14 cellular contexts compared by ENCODE assay signal in the genomic region with DNA sequence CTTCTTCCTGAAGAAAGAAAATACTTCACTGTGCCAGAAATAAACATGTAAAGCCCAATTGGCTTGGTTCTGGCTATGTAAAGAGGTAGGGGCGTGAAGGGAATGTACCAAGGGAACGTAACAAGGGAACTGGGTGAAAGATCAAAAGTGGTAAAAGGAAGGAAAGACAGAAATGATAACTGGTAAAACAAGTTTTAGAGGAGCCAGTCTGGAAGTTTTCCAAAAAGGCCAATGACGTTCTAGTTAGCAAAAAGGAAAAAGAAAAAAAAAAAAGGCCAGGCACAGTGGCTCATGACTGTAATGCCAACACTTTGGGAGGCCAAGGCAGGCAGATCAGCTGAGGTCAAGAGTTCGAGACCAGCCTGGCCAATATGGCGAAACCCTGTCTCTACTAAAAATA. TPM values are rescaled to one million over a fixed set of nuclear protein-coding genes. Genes with fewer than 3 reads are reported as not detected.
DNase-seq lines count a peak whose midpoint lies in the region; ATAC-seq, FAIRE-seq and TF ChIP-seq lines count a peak whose summit lies in the region.
"Had no signal": no experiment of that assay in that cellular context is flagged by ENCODE, and none has a peak within 500 bp of the region (broad histone marks: within the 10 kb centered on the region; RNA-seq: fewer than 3 reads in every experiment).

No MANE protein-coding gene starts in this region.

- H3K27me3 ChIP-seq in Loucy (ENCODE audit: insufficient read depth, low read length, poor library complexity, severe bottlenecking), result no peaks in the 10 kb centered on the region
- H3K27me3 ChIP-seq in endothelial cell of umbilical vein (ENCODE audit: control insufficient read depth in 2 of 2, insufficient read depth in 2 of 2, low read length in 2 of 2), result no peaks in the 10 kb centered on the region
- no peaks in the 10 kb centered on the region for H3K27me3 ChIP-seq in mucosa of rectum (ENCODE audit: control insufficient read depth in 2 of 2, insufficient read depth in 2 of 2, low read length in 2 of 2)
- H3K27me3 ChIP-seq: stomach had no signal

- H3K36me3 ChIP-seq in Loucy (ENCODE audit: insufficient read depth, low read length) (peaks cover 2% of the 10 kb centered on the region; the same call in 1 of the 2 replicates), endothelial cell of umbilical vein (ENCODE audit: control insufficient read depth in 2 of 2, extremely low read depth in 1 of 2, insufficient read depth in 2 of 2, low read length in 2 of 2) (no peaks in the 10 kb centered on the region), mucosa of rectum (ENCODE audit: control insufficient read depth in 2 of 2, insufficient read depth in 2 of 2, low read length in 2 of 2) (no peaks in the 10 kb centered on the region)
- H3K36me3 ChIP-seq: stomach had no signal

- peak overlapping the region; percentile 99 for H3K27ac Mint-ChIP-seq in Calu3 (ENCODE audit: unreplicated experiment)
- H3K27ac Mint-ChIP-seq: activated CD4-positive, alpha-beta T cell treated with anti-CD3 and anti-CD28 coated beads, Interleukin-2, amount 10 ng/mL, durations not matched to agents 24 days and 14 days had no signal

- no peaks in the 10 kb centered on the region for H3K9me3 Mint-ChIP-seq in Calu3 (ENCODE audit: low read depth, unreplicated experiment)

- no peaks in the 10 kb centered on the region for H3K27me3 Mint-ChIP-seq in Calu3 (ENCODE audit: unreplicated experiment)

- H3K9me2 ChIP-seq in Loucy (replicated peaks; ENCODE audit: low read depth, low read length), result no peaks in the 10 kb centered on the region

- H3K4me1 Mint-ChIP-seq in Calu3 (ENCODE audit: low read depth, unreplicated experiment), result peaks cover 17% of the 10 kb centered on the region

- TF ChIP-seq CTCF in Calu3 (IDR thresholded peaks at IDR 0.05; ENCODE audit: unreplicated experiment) (no peak), Loucy (conservative IDR thresholded peaks at IDR 0.05; ENCODE audit: low read length) (no peak), endothelial cell of umbilical vein (IDR thresholded peaks at IDR 0.05; ENCODE audit: extremely low read depth in 1 of 2, insufficient read depth in 1 of 2, low read depth in 1 of 2, low read length in 2 of 2) (no peak)

- H3K79me2 ChIP-seq in Loucy (ENCODE audit: insufficient read depth, low read length) (no peaks in the 10 kb centered on the region), endothelial cell of umbilical vein (ENCODE audit: control insufficient read depth, insufficient read depth, low read length) (no peaks in the 10 kb centered on the region)

- no peak for FAIRE-seq in endothelial cell of umbilical vein (lab: Jason Lieb, UNC)

- dilution Hi-C loops in endothelial cell of umbilical vein (cut with MboI; ENCODE audit: extremely low pct_ligation_motif_present, low sequenced_read_pairs), result no loop called here

- DNase-seq in Calu3 (peak; percentile 46), endothelial cell of umbilical vein (ENCODE audit: low read depth, low spot score) (no peak), NK-92 (lab: John Stamatoyannopoulos, UW; ENCODE audit: unreplicated experiment) (no peak), DMS114 treated with DMSO at 0.1 percent for 48 hours (lab: John Stamatoyannopoulos, UW; ENCODE audit: unreplicated experiment) (no peak)
- DNase-seq: activated CD4-positive, alpha-beta T cell treated with anti-CD3 and anti-CD28 coated beads, Interleukin-2, amount 10 ng/mL, durations not matched to agents 24 days and 14 days; midbrain; NCI-H2107; stomach had no signal

- H3K4me3 ChIP-seq in Loucy (ENCODE audit: low read length, poor library complexity, severe bottlenecking), result peak overlapping the region; percentile 42
- H3K4me3 ChIP-seq in endothelial cell of umbilical vein (replicated peaks in 1 of 3; ENCODE audit: insufficient read depth in 1 of 3, low read depth in 1 of 3, low read length in 3 of 3), result no peak overlapping the region
- H3K4me3 ChIP-seq in mucosa of rectum (ENCODE audit: low read length in 2 of 2), result no peak overlapping the region
- H3K4me3 ChIP-seq: stomach had no signal

- H3K9me3 ChIP-seq in Loucy (ENCODE audit: insufficient read depth, low read depth, low read length), result peaks cover 12% of the 10 kb centered on the region; the same call in 1 of the 2 replicates
- no peaks in the 10 kb centered on the region for H3K9me3 ChIP-seq in endothelial cell of umbilical vein (replicated peaks; ENCODE audit: control insufficient read depth, insufficient read depth, low read length)
- H3K9me3 ChIP-seq in mucosa of rectum (ENCODE audit: control insufficient read depth in 2 of 2, low read length in 2 of 2), result peaks cover 3 to 4% of the 10 kb centered on the region in 2 donors

- H3K9ac ChIP-seq in Loucy (ENCODE audit: low read depth, low read length, poor library complexity, severe bottlenecking) (peak overlapping the region; percentile 40), endothelial cell of umbilical vein (replicated peaks; ENCODE audit: extremely low read depth, insufficient read depth, low read length) (no peak overlapping the region), mucosa of rectum (ENCODE audit: low read depth in 1 of 2, low read length in 2 of 2) (no peak overlapping the region)
- H3K9ac ChIP-seq: KMS-11 had no signal

- TF ChIP-seq POLR2A in endothelial cell of umbilical vein (IDR thresholded peaks at IDR 0.05; ENCODE audit: low read depth, low read length), result no peak

- H3K4me1 ChIP-seq in Loucy (ENCODE audit: insufficient read depth, low read length, poor library complexity, severe bottlenecking) (peaks cover 51% of the 10 kb centered on the region), endothelial cell of umbilical vein (ENCODE audit: control insufficient read depth, extremely low read depth, insufficient read depth, low read length) (peaks cover 6% of the 10 kb centered on the region), mucosa of rectum (ENCODE audit: control insufficient read depth in 2 of 2, insufficient read depth in 2 of 2, low read length in 2 of 2) (peaks cover 0 to 3% of the 10 kb centered on the region in 2 donors)

- H3K36me3 Mint-ChIP-seq in Calu3 (ENCODE audit: insufficient read depth, unreplicated experiment), result peaks cover 16% of the 10 kb centered on the region

- peak overlapping the region; percentile 66 for H3K4me2 ChIP-seq in Loucy (ENCODE audit: low read depth, low read length, poor library complexity, severe bottlenecking)
- no peak overlapping the region for H3K4me2 ChIP-seq in endothelial cell of umbilical vein (ENCODE audit: insufficient read depth, low read length)
- H3K4me2 ChIP-seq: KMS-11 had no signal

- H3F3A ChIP-seq in Loucy (ENCODE audit: low read depth), result peaks cover 3% of the 10 kb centered on the region; the same call in 1 of the 2 replicates

- CTCF ChIA-PET in Calu3 (lab: Charles Lee) (interaction anchor here (0.6 to 1.1 kb wide), 4 partner anchors 35 to 67 kb away, joined by 3 to 4 read pairs (median 3); no protein-coding TSS in a partner anchor), endothelial cell of umbilical vein (lab: Charles Lee) (interaction anchor here (1.0 to 5.7 kb wide), 8 partner anchors 10 to 206 kb away, joined by 3 to 24 read pairs (median 4); no protein-coding TSS in a partner anchor)

- no peaks in the 10 kb centered on the region for H3K9me1 ChIP-seq in endothelial cell of umbilical vein (replicated peaks; ENCODE audit: control insufficient read depth, extremely low read depth, insufficient read depth, low read length)

- H3K27ac ChIP-seq in endothelial cell of umbilical vein (ENCODE audit: insufficient read depth, low read depth, low read length) (peak overlapping the region; percentile 22), mucosa of rectum (ENCODE audit: low read depth in 2 of 2, low read length in 2 of 2) (peak overlapping the region; percentile 65 to 75)
- H3K27ac ChIP-seq: KMS-11 had no signal

- H3K4me3 Mint-ChIP-seq in Calu3 (ENCODE audit: low read depth, unreplicated experiment), result peak overlapping the region; percentile 55
- H3K4me3 Mint-ChIP-seq: activated CD4-positive, alpha-beta T cell treated with anti-CD3 and anti-CD28 coated beads, Interleukin-2, amount 10 ng/mL, durations not matched to agents 24 days and 14 days had no signal

- intact Hi-C loops in Calu3 (cut with micrococcal nuclease; ENCODE audit: unreplicated experiment) (no loop called here), endothelial cell of umbilical vein (cut with micrococcal nuclease) (no loop called here)

- BruUV-seq in Calu3 (replicated peaks; lab: Mats Ljungman, UMichigan) (no TSS peak), endothelial cell of umbilical vein (replicated peaks; lab: Mats Ljungman, UMichigan) (no TSS peak)

- POLR2A ChIA-PET in endothelial cell of umbilical vein (lab: Charles Lee), result no interaction called here

- ATAC-seq in HG02973 (IDR thresholded peaks at IDR 0.05; ENCODE audit: unreplicated experiment), result no peak
- ATAC-seq in GM19452 (IDR thresholded peaks at IDR 0.05; ENCODE audit: unreplicated experiment), result no peak

- H4K20me1 ChIP-seq in Loucy (ENCODE audit: insufficient read depth, low read length, poor library complexity, severe bottlenecking) (no peaks in the 10 kb centered on the region), endothelial cell of umbilical vein (replicated peaks; ENCODE audit: control insufficient read depth, extremely low read depth, insufficient read depth, low read length) (no peaks in the 10 kb centered on the region)

- H2AFZ ChIP-seq in Loucy (ENCODE audit: low read length), result no peak overlapping the region
- no peak overlapping the region for H2AFZ ChIP-seq in endothelial cell of umbilical vein (ENCODE audit: low read depth, low read length)

TF ChIP-seq in endothelial cell of umbilical vein, 7 proteins besides CTCF, POLR2A, EP300 and RAD21 (continues in another document):
- TF ChIP-seq FOS (IDR thresholded peaks at IDR 0.05; ENCODE audit: borderline replicate concordance, insufficient read depth, low read length) (no peak), POLR2AphosphoS5 (IDR thresholded peaks at IDR 0.05; ENCODE audit: insufficient read depth, low read depth, low read length) (no peak), GATA2 (IDR thresholded peaks at IDR 0.05; ENCODE audit: insufficient read depth, insufficient read length, low read depth, low read length) (no peak), JUN (IDR thresholded peaks at IDR 0.05; ENCODE audit: borderline replicate concordance, insufficient read depth, insufficient read length, low read depth) (no peak)
- TF ChIP-seq, protein P1, sequence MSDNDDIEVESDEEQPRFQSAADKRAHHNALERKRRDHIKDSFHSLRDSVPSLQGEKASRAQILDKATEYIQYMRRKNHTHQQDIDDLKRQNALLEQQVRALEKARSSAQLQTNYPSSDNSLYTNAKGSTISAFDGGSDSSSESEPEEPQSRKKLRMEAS (IDR thresholded peaks at IDR 0.05; ENCODE audit: insufficient read depth, insufficient read length), result no peak

RNA-seq across cellular contexts. Expression of a gene that starts 21.2 kb away (rescaled TPM):
- total RNA-seq in Calu3 (2022) (not detected in 2 replicates), endothelial cell of umbilical vein (not detected in 2 replicates)
- polyA plus RNA-seq in endothelial cell of umbilical vein, result not detected in 2 replicates
- not detected in 2 replicates for polyA plus RNA-seq in endothelial cell of umbilical vein (2011; cell fraction: cytosol; rRNA removed)
- polyA plus RNA-seq in endothelial cell of umbilical vein (2011; cell fraction: nucleus; rRNA removed), result not detected in 2 replicates
- polyA plus RNA-seq in endothelial cell of umbilical vein (2012), result not detected in 2 replicates
- polyA minus RNA-seq in endothelial cell of umbilical vein, result not detected in 2 replicates
- polyA minus RNA-seq in endothelial cell of umbilical vein (2011; cell fraction: cytosol; rRNA and poly(A)+ RNA removed), result not detected
- not detected in 2 replicates for polyA minus RNA-seq in endothelial cell of umbilical vein (2011; cell fraction: nucleus; rRNA and poly(A)+ RNA removed)
- total RNA-seq: pulmonary artery endothelial cell had no signal
